Comparison of ENCODE assay signal across 9 cellular contexts in genomic region chr12:71947645-71948105, GRCh38. TPM values are rescaled to one million over a fixed set of nuclear protein-coding genes. Genes with fewer than 3 reads are reported as not detected.
DNase-seq lines count a peak whose midpoint lies in the region; FAIRE-seq and TF ChIP-seq lines count a peak whose summit lies in the region.
"Had no signal": no experiment of that assay in that cellular context is flagged by ENCODE, and none has a peak within 500 bp of the region (broad histone marks: within the 10 kb centered on the region; RNA-seq: fewer than 3 reads in every experiment).

No MANE protein-coding gene starts in this region.

- no peaks in the 10 kb centered on the region for H3K9me3 Mint-ChIP-seq in Caco-2 (ENCODE audit: unreplicated experiment)
- H3K9me3 Mint-ChIP-seq in activated T-helper 1 cell treated with anti-CD3 and anti-CD28 coated beads, Interleukin-12 subunit alpha, Interleukin-12 subunit beta, Interleukin-2, Interleukin-4 antibody, amounts not matched to agents 30 ng/mL and 10 ng/mL and 1 ng/mL, durations not matched to agents 14 hours and 24 hours and 36 hours: no peaks in the 10 kb centered on the region

- intact Hi-C loops in Caco-2 (cut with micrococcal nuclease; ENCODE audit: unreplicated experiment): no loop called here
- intact Hi-C loops in activated T-helper 1 cell treated with anti-CD3 and anti-CD28 coated beads, Interleukin-12 subunit alpha, Interleukin-12 subunit beta, Interleukin-2, Interleukin-4 antibody, amounts not matched to agents 30 ng/mL and 10 ng/mL and 1 ng/mL, durations not matched to agents 14 hours and 24 hours and 36 hours (cut with micrococcal nuclease): no loop called here

- no peak overlapping the region for H3K4me2 ChIP-seq in osteoblast (ENCODE audit: insufficient read depth, low read length)
- H3K4me2 ChIP-seq: BLaER1 treated with 17β-estradiol and CSF1 and Interleukin-3, amounts not matched to agents 10 nM and 100 nM had no signal

- H3K36me3 ChIP-seq in Caco-2 (ENCODE audit: control insufficient read depth, insufficient read depth, low read length): no peaks in the 10 kb centered on the region
- no peaks in the 10 kb centered on the region for H3K36me3 ChIP-seq in osteoblast (ENCODE audit: insufficient read depth, low read length)
- H3K36me3 ChIP-seq: BLaER1 treated with 17β-estradiol and CSF1 and Interleukin-3, amounts not matched to agents 10 nM and 100 nM had no signal

- H3K4me3 Mint-ChIP-seq in Caco-2 (ENCODE audit: unreplicated experiment): no peak overlapping the region
- H3K4me3 Mint-ChIP-seq in activated T-helper 1 cell treated with anti-CD3 and anti-CD28 coated beads, Interleukin-12 subunit alpha, Interleukin-12 subunit beta, Interleukin-2, Interleukin-4 antibody, amounts not matched to agents 30 ng/mL and 10 ng/mL and 1 ng/mL, durations not matched to agents 14 hours and 24 hours and 36 hours: no peak overlapping the region

- peak; percentile 100 for FAIRE-seq in islet of Langerhans (lab: Jason Lieb, UNC)

- no TSS peak for BruUV-seq in Caco-2 (replicated peaks; lab: Mats Ljungman, UMichigan)

- CTCF ChIA-PET in Caco-2 (lab: Charles Lee): no interaction called here

- no peak overlapping the region for H3K27ac Mint-ChIP-seq in Caco-2 (ENCODE audit: unreplicated experiment)
- H3K27ac Mint-ChIP-seq in activated T-helper 1 cell treated with anti-CD3 and anti-CD28 coated beads, Interleukin-12 subunit alpha, Interleukin-12 subunit beta, Interleukin-2, Interleukin-4 antibody, amounts not matched to agents 30 ng/mL and 10 ng/mL and 1 ng/mL, durations not matched to agents 14 hours and 24 hours and 36 hours: no peak overlapping the region

- DNase-seq in Caco-2: peak; percentile 37 to 45
- peak; percentile 98 for DNase-seq in NCI-H146 (lab: John Stamatoyannopoulos, UW)
- DNase-seq in amniotic epithelial cell (ENCODE audit: low read depth): peak; percentile 41
- DNase-seq in stimulated activated naive CD4-positive, alpha-beta T cell treated with Interleukin-2 at 50 U/mL for 16 hours (lab: John Stamatoyannopoulos, UW): no peak
- DNase-seq in activated T-helper 1 cell treated with anti-CD3 and anti-CD28 coated beads, Interleukin-12 subunit alpha, Interleukin-12 subunit beta, Interleukin-2, Interleukin-4 antibody, amounts not matched to agents 30 ng/mL and 10 ng/mL and 1 ng/mL, durations not matched to agents 14 hours and 24 hours and 36 hours (ENCODE audit: low spot score): no peak
- DNase-seq in T-helper 1 cell: no peak
- no peak for DNase-seq in osteoblast (ENCODE audit: insufficient read length, low spot score, missing footprints)

- H3K4me1 Mint-ChIP-seq in Caco-2 (ENCODE audit: low read depth, unreplicated experiment): no peaks in the 10 kb centered on the region
- H3K4me1 Mint-ChIP-seq in activated T-helper 1 cell treated with anti-CD3 and anti-CD28 coated beads, Interleukin-12 subunit alpha, Interleukin-12 subunit beta, Interleukin-2, Interleukin-4 antibody, amounts not matched to agents 30 ng/mL and 10 ng/mL and 1 ng/mL, durations not matched to agents 14 hours and 24 hours and 36 hours (ENCODE audit: low read depth): no peaks in the 10 kb centered on the region

- no peaks in the 10 kb centered on the region for H3K9me3 ChIP-seq in Caco-2
- H3K9me3 ChIP-seq in osteoblast (ENCODE audit: low read depth, low read length): no peaks in the 10 kb centered on the region
- H3K9me3 ChIP-seq: BLaER1 treated with 17β-estradiol and CSF1 and Interleukin-3, amounts not matched to agents 10 nM and 100 nM had no signal

- H3K4me3 ChIP-seq in Caco-2 (ENCODE audit: low read depth, low read length): no peak overlapping the region
- H3K4me3 ChIP-seq in osteoblast (ENCODE audit: insufficient read depth, low read length): no peak overlapping the region
- H3K4me3 ChIP-seq: BLaER1 treated with 17β-estradiol and CSF1 and Interleukin-3, amounts not matched to agents 10 nM and 100 nM had no signal

- no peak overlapping the region for H2AFZ ChIP-seq in osteoblast (ENCODE audit: low read length)

- H3K27me3 ChIP-seq in Caco-2 (replicated peaks; ENCODE audit: control insufficient read depth, insufficient read depth, low read length): no peaks in the 10 kb centered on the region
- H3K27me3 ChIP-seq in osteoblast (ENCODE audit: insufficient read depth, low read length): peaks cover 6% of the 10 kb centered on the region
- H3K27me3 ChIP-seq: BLaER1 treated with 17β-estradiol and CSF1 and Interleukin-3, amounts not matched to agents 10 nM and 100 nM had no signal

- POLR2A ChIA-PET in Caco-2 (lab: Charles Lee): no interaction called here

- no peaks in the 10 kb centered on the region for H3K36me3 Mint-ChIP-seq in Caco-2 (ENCODE audit: insufficient read depth, unreplicated experiment)
- no peaks in the 10 kb centered on the region for H3K36me3 Mint-ChIP-seq in activated T-helper 1 cell treated with anti-CD3 and anti-CD28 coated beads, Interleukin-12 subunit alpha, Interleukin-12 subunit beta, Interleukin-2, Interleukin-4 antibody, amounts not matched to agents 30 ng/mL and 10 ng/mL and 1 ng/mL, durations not matched to agents 14 hours and 24 hours and 36 hours (ENCODE audit: low read depth)

- peaks cover 9% of the 10 kb centered on the region for H3K27me3 Mint-ChIP-seq in Caco-2 (ENCODE audit: insufficient read depth, unreplicated experiment)
- H3K27me3 Mint-ChIP-seq in activated T-helper 1 cell treated with anti-CD3 and anti-CD28 coated beads, Interleukin-12 subunit alpha, Interleukin-12 subunit beta, Interleukin-2, Interleukin-4 antibody, amounts not matched to agents 30 ng/mL and 10 ng/mL and 1 ng/mL, durations not matched to agents 14 hours and 24 hours and 36 hours (ENCODE audit: insufficient read depth): peaks cover 13% of the 10 kb centered on the region

- no peaks in the 10 kb centered on the region for H3K79me2 ChIP-seq in osteoblast (ENCODE audit: insufficient read depth, low read length)

- H3K4me1 ChIP-seq in Caco-2 (no peaks in the 10 kb centered on the region), osteoblast (ENCODE audit: insufficient read depth, low read length) (peaks cover 3% of the 10 kb centered on the region)
- H3K4me1 ChIP-seq: BLaER1 treated with 17β-estradiol and CSF1 and Interleukin-3, amounts not matched to agents 10 nM and 100 nM had no signal

- no peak overlapping the region for H3K27ac ChIP-seq in osteoblast (ENCODE audit: low read depth, low read length)
- H3K27ac ChIP-seq: BLaER1 treated with 17β-estradiol and CSF1 and Interleukin-3, amounts not matched to agents 10 nM and 100 nM had no signal

- H4K20me1 ChIP-seq in osteoblast (ENCODE audit: insufficient read depth, low read length): no peaks in the 10 kb centered on the region
- H4K20me1 ChIP-seq: BLaER1 treated with 17β-estradiol and CSF1 and Interleukin-3, amounts not matched to agents 10 nM and 100 nM had no signal

- no peak for TF ChIP-seq CTCF in Caco-2 (IDR thresholded peaks at IDR 0.05; ENCODE audit: insufficient read depth in 1 of 2, low read depth in 1 of 2, low read length in 1 of 2, severe bottlenecking in 1 of 2, unreplicated experiment in 1 of 2)
- no peak for TF ChIP-seq CTCF in osteoblast (IDR thresholded peaks at IDR 0.05; ENCODE audit: extremely low read depth, low read depth, low read length)

RNA-seq across cellular contexts. Expression of gene TPH2, which starts 9.0 kb away (rescaled TPM):
- total RNA-seq in Caco-2 (2022) (not detected in 2 replicates), osteoblast (under 0.01 TPM in 1 of 2 replicates, not detected in the other)
- total RNA-seq in activated T-helper 1 cell treated with anti-CD3 and anti-CD28 coated beads, Interleukin-12 subunit alpha, Interleukin-12 subunit beta, Interleukin-2, Interleukin-4 antibody, amounts not matched to agents 30 ng/mL and 10 ng/mL and 1 ng/mL, durations not matched to agents 14 hours and 24 hours and 36 hours: not detected in 2 replicates

Comparison
In these comparisons a context has a peak if more than half of its experiments do, and no peak if none do; other contexts are left out.
1. DNase-seq: peak in Caco-2 (2 of 2), NCI-H146 (single experiment) and amniotic epithelial cell (single experiment); none in stimulated activated naive CD4-positive, alpha-beta T cell treated with Interleukin-2 at 50 U/mL for 16 hours (single experiment), activated T-helper 1 cell treated with anti-CD3 and anti-CD28 coated beads, Interleukin-12 subunit alpha, Interleukin-12 subunit beta, Interleukin-2, Interleukin-4 antibody, amounts not matched to agents 30 ng/mL and 10 ng/mL and 1 ng/mL, durations not matched to agents 14 hours and 24 hours and 36 hours (single experiment), T-helper 1 cell (0 of 5) and osteoblast (single experiment).